35 cellular contexts compared by ENCODE assay signal in the genomic region with DNA sequence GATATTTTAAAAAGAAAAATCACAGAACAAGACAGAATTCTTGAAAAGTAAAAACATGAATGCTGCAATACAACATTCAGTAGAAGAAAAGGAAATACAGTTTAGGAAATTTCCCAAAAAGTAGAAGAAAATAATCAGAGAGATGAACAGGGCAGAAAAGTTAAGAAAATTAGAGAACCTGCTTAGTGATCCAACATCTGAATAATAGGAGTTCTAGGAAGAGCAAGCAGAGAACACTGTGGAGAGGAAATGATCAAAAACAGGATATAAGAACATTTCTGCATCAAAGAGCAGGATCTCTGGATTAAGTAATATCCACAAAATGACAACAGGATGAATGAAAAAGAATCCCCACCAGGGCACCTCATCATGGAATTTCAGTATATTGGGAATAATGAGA.
"Had no signal": no experiment of that assay in that cellular context is flagged by ENCODE, and none has a peak within 500 bp of the region (broad histone marks: within the 10 kb centered on the region; RNA-seq: fewer than 3 reads in every experiment).

No MANE protein-coding gene starts in this region.

- H3K4me3 ChIP-seq: MG63 had no signal

- H3K9me3 ChIP-seq: MG63 had no signal

- H3K36me3 ChIP-seq: MG63 had no signal

- H3K27me3 ChIP-seq: MG63 had no signal

- DNase-seq: MG63, MM.1S, MV-4-11, NCI-H1048, NCI-H1092, NCI-H1092 treated with DMSO at 0.1 percent for 48 hours, NCI-H1105, NCI-H1105 treated with DMSO at 0.1 percent for 48 hours, NCI-H1417, NCI-H1417 treated with DMSO at 0.1 percent for 48 hours, NCI-H1436, NCI-H1436 treated with DMSO at 0.1 percent for 48 hours, NCI-H146, NCI-H1694, NCI-H1694 treated with DMSO at 0.1 percent for 48 hours, NCI-H187, NCI-H187 treated with DMSO at 0.1 percent for 48 hours, NCI-H1930, NCI-H2029, NCI-H2029 treated with DMSO at 0.1 percent for 48 hours, NCI-H2081, NCI-H2081 treated with DMSO at 0.1 percent for 48 hours, NCI-H2107, NCI-H2171, NCI-H2171 treated with DMSO at 0.1 percent for 48 hours, NCI-H2227 treated with DMSO at 0.1 percent for 48 hours, NCI-H226, NCI-H345, NCI-H446, NCI-H446 treated with DMSO at 0.1 percent for 48 hours, NCI-H510A, NCI-H510A treated with DMSO at 0.1 percent for 48 hours, NCI-H524, NCI-H524 treated with DMSO at 0.1 percent for 48 hours, NCI-H526 had no signal
